Comparison of ENCODE assay signal across 7 cellular contexts in the genomic region with DNA sequence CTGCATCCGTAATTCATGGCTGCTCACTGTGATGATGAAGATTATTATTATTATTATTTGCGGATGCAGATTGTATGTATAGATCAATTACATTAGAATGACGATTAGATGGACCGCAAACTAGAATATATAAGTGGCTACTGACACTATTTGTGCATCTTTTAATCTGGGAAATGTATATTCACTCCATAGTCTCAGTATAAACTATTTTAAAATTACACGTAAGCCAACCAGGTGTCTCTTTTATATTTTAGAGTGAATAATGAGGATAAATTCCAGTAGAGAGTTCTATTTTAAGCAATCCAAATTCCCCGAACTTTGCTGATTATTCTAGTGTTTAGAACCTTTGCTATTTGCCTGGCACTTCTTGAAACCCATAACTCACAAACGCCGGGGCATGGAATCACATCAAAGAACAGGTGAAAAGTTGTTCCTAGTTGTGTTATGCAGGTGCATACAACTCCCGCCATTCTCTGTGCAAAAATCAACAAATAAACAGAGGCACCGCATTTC. TPM values are rescaled to one million over a fixed set of nuclear protein-coding genes. Genes with fewer than 3 reads are reported as not detected.
DNase-seq lines count a peak whose midpoint lies in the region; ATAC-seq and TF ChIP-seq lines count a peak whose summit lies in the region.

No MANE protein-coding gene starts in this region.

- H3F3A ChIP-seq in smooth muscle cell (ENCODE audit: low read depth), result no peaks in the 10 kb centered on the region

- peak overlapping the region; percentile 89 for H3K4me2 ChIP-seq in smooth muscle cell

- peaks cover 20% of the 10 kb centered on the region for H3K27me3 Mint-ChIP-seq in T-helper 17 cell

- H3K9ac ChIP-seq in smooth muscle cell (ENCODE audit: low read depth), result peak overlapping the region; percentile 37

- no peak for ATAC-seq in T-helper 17 cell
- no peak for ATAC-seq in gastroesophageal sphincter
- ATAC-seq in GM18511 (IDR thresholded peaks at IDR 0.05; ENCODE audit: unreplicated experiment), result no peak

- H2AFZ ChIP-seq in smooth muscle cell (ENCODE audit: low read depth), result peak overlapping the region; percentile 90

- 1% methylated on average over 9 to 10 of the region's 10 CpGs for WGBS in gastroesophageal sphincter (ENCODE audit: low coverage in 1 of 2), 2 donors
- 15% methylated on average over 10 of the region's 10 CpGs for WGBS in smooth muscle cell (ENCODE audit: low lambda C conversion rate)

- H3K4me3 ChIP-seq in gastroesophageal sphincter, result peak overlapping the region; percentile 50 to 65
- H3K4me3 ChIP-seq in smooth muscle cell, result peak overlapping the region; percentile 76

- H3K27ac Mint-ChIP-seq in T-helper 17 cell, result peak overlapping the region; percentile 94

- H3K4me1 Mint-ChIP-seq in T-helper 17 cell, result peaks cover 19% of the 10 kb centered on the region

- no peak for TF ChIP-seq EP300 in gastroesophageal sphincter (IDR thresholded peaks at IDR 0.05)

- CTCF ChIA-PET in HEK293T (lab: Yijun Ruan, JAX), result no interaction called here

- DNase-seq in HEK293T (ENCODE audit: extremely low spot score) (no peak), T-helper 17 cell (no peak), smooth muscle cell (lab: John Stamatoyannopoulos, UW; ENCODE audit: unreplicated experiment) (no peak), activated gamma-delta T cell (lab: John Stamatoyannopoulos, UW) (no peak), GDM1 (lab: John Stamatoyannopoulos, UW) (no peak)

- no peaks in the 10 kb centered on the region for H4K20me1 ChIP-seq in smooth muscle cell (ENCODE audit: low read depth)

- H3K36me3 Mint-ChIP-seq in T-helper 17 cell (ENCODE audit: low read depth), result peaks cover 5% of the 10 kb centered on the region

- H3K27ac ChIP-seq in gastroesophageal sphincter (peak overlapping the region; percentile 50 to 96 (median 84)), smooth muscle cell (ENCODE audit: low read depth) (no peak overlapping the region)

- peaks cover 0 to 20% of the 10 kb centered on the region in 2 donors for H3K36me3 ChIP-seq in gastroesophageal sphincter
- peaks cover 8% of the 10 kb centered on the region for H3K36me3 ChIP-seq in smooth muscle cell (ENCODE audit: low read depth)

- POLR2A ChIA-PET in HEK293T (lab: Yijun Ruan, JAX), result interaction anchor here (0.6 to 1.5 kb wide), 4 partner anchors 100 to 241 kb away, joined by 3 to 5 read pairs (median 4); no protein-coding TSS in a partner anchor

- H3K4me1 ChIP-seq in gastroesophageal sphincter (peaks cover 8 to 38% (median 9%) of the 10 kb centered on the region in 3 donors), smooth muscle cell (ENCODE audit: low read depth) (peaks cover 17% of the 10 kb centered on the region)

- TF ChIP-seq CTCF in gastroesophageal sphincter (IDR thresholded peaks at IDR 0.05), result no peak
- TF ChIP-seq CTCF in smooth muscle cell (IDR thresholded peaks at IDR 0.05; ENCODE audit: borderline replicate concordance, insufficient read depth, poor library complexity, severe bottlenecking), result no peak

- TF ChIP-seq POLR2A in gastroesophageal sphincter (IDR thresholded peaks at IDR 0.05), result no peak

- H3K9me3 ChIP-seq in T-helper 17 cell (ENCODE audit: control insufficient read depth, low read length, poor library complexity, severe bottlenecking) (no peaks in the 10 kb centered on the region), gastroesophageal sphincter (no peaks in the 10 kb centered on the region), smooth muscle cell (replicated peaks; ENCODE audit: low read depth) (no peaks in the 10 kb centered on the region)

- peaks cover 25% of the 10 kb centered on the region for H3K79me2 ChIP-seq in smooth muscle cell (ENCODE audit: low read depth)

- H3K27me3 ChIP-seq in gastroesophageal sphincter (no peaks in the 10 kb centered on the region), smooth muscle cell (ENCODE audit: low read depth) (no peaks in the 10 kb centered on the region)

- H3K4me3 Mint-ChIP-seq in T-helper 17 cell, result peak overlapping the region; percentile 93

TF ChIP-seq in HEK293T, 16 proteins besides CTCF, POLR2A, EP300 and RAD21:
- TF ChIP-seq SUZ12 (IDR thresholded peaks at IDR 0.05), result no peak
- TF ChIP-seq FOXM1 (IDR thresholded peaks at IDR 0.05; ENCODE audit: borderline replicate concordance), result peak; percentile 11; the same call in 1 of the 2 replicates
- TF ChIP-seq L3MBTL2 (conservative IDR thresholded peaks at IDR 0.05), result peak; percentile 79; the same call in 1 of the 2 replicates
- no peak for TF ChIP-seq HDGF (IDR thresholded peaks at IDR 0.05; ENCODE audit: borderline replicate concordance)
- TF ChIP-seq FOXK2 (IDR thresholded peaks at IDR 0.05), result no peak
- no peak for TF ChIP-seq BHLHE40 (IDR thresholded peaks at IDR 0.05; ENCODE audit: borderline replicate concordance)
- TF ChIP-seq FOXA1 (IDR thresholded peaks at IDR 0.05), result no peak

RNA-seq across cellular contexts. Expression of gene ING3, which starts 0.5 kb away (rescaled TPM):
- total RNA-seq in T-helper 17 cell (10 to 100 TPM; 32.8 to 41.2 TPM), gastroesophageal sphincter (10 to 100 TPM; 11.2 to 23.0 (median 16.7) TPM), smooth muscle cell (11.8 and 23.1 TPM in 2 replicates)
- 8.4 and 12.4 TPM in 2 replicates for polyA plus RNA-seq in smooth muscle cell

RNA-seq across cellular contexts. Expression of gene CPED1, which starts 38.4 kb away (rescaled TPM):
- total RNA-seq in T-helper 17 cell (under 1 TPM; 0.40 to 0.99 TPM), gastroesophageal sphincter (10 to 100 TPM; 35.1 to 97.7 (median 60.5) TPM), smooth muscle cell (12.9 and 21.6 TPM in 2 replicates)
- polyA plus RNA-seq in smooth muscle cell, result 5.8 and 9.5 TPM in 2 replicates
